Comparison of ENCODE assay signal across 1 cellular context in the genomic region with DNA sequence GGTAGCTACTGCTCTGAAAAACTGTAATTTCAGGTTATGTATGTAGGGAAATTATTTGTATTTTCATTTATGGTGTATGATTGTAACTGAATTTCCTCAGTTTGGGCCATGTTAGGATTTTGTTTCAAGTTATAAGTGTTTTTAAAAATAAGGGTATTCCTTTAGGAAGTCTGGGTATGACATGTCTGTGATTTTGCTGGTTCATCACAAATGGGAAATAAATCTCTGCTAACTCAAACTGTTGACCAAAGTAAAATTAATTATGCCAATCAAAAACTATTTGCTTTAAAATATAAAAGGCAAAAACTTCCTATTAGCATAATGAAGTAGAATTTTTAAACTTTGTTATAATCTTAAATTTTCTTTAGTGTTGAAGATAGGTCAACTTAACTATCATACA.
A peak's percentile ranks its signal among the peaks of the same experiment; 100 is the strongest.
TF ChIP-seq lines count a peak whose summit lies in the region.

No MANE protein-coding gene starts in this region.

TF ChIP-seq in HepG2, 621 proteins besides CTCF, POLR2A, EP300 and RAD21:
- TF ChIP-seq MAFF (IDR thresholded peaks at IDR 0.05; ENCODE audit: low read depth, low read length) (peak; percentile 53), MAFK (conservative IDR thresholded peaks at IDR 0.05 in 1 of 2, IDR thresholded peaks at IDR 0.05 in 1 of 2; ENCODE audit: low read length in 2 of 2) (peak; percentile 49 to 64), SP140L (CRISPR knock-in tag; IDR thresholded peaks at IDR 0.05; ENCODE audit: borderline replicate concordance) (no peak), ZFX (CRISPR knock-in tag; IDR thresholded peaks at IDR 0.05; ENCODE audit: low read depth) (no peak), RBFOX2 (IDR thresholded peaks at IDR 0.05; ENCODE audit: low read depth, low read length) (0 out of 2 replicates have a peak, but pooled peaks have one; percentile 13)
- TF ChIP-seq, protein P1, sequence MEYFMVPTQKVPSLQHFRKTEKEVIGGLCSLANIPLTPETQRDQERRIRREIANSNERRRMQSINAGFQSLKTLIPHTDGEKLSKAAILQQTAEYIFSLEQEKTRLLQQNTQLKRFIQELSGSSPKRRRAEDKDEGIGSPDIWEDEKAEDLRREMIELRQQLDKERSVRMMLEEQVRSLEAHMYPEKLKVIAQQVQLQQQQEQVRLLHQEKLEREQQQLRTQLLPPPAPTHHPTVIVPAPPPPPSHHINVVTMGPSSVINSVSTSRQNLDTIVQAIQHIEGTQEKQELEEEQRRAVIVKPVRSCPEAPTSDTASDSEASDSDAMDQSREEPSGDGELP (IDR thresholded peaks at IDR 0.05; ENCODE audit: borderline replicate concordance, low read depth), result no peak
